In the genomic region with DNA sequence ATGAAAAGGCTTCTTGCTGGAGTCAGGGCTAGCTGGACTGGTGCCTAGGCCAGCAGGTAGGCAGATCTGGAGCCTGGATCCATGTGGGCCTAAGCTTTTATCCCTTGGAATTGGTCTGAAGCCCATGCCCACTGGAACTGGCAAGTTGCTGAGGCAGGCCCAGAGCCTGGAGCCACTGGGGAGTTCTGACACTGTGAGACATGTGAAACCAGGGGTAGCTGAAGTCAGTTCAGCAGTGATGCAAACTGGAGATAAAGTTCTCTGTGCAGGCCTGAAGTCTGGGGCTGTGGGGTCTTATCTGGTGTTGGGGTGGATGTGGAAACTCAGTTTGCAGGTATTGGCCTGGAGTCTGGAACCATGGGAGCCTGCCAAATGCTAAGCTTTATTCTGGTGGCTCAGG, we compare ENCODE assay signal across 30 cellular contexts. TPM values are rescaled to one million over a fixed set of nuclear protein-coding genes. Genes with fewer than 3 reads are reported as not detected.
"Had no signal": no experiment of that assay in that cellular context is flagged by ENCODE, and none has a peak within 500 bp of the region (broad histone marks: within the 10 kb centered on the region; RNA-seq: fewer than 3 reads in every experiment).

No MANE protein-coding gene starts in this region.

- DNase-seq: activated CD4-positive, alpha-beta memory T cell treated with anti-CD3 and anti-CD28 coated beads for 36 hours; activated CD4-positive, alpha-beta T cell treated with anti-CD3 and anti-CD28 coated beads for 36 hours; activated CD4-positive, alpha-beta T cell treated with anti-CD3 and anti-CD28 coated beads, Interleukin-2, amount 10 ng/mL, durations not matched to agents 24 days and 14 days; activated CD4-positive, CD25-positive, alpha-beta regulatory T cell; activated CD4-positive, CD25-positive, alpha-beta regulatory T cell treated with anti-CD3 and anti-CD28 coated beads, Interleukin-2, amount 50 U/mL, for 72 hours; activated CD8-positive, alpha-beta memory T cell treated with anti-CD3 and anti-CD28 coated beads, Interleukin-2, amount 10 ng/mL, durations not matched to agents 7 days and 5 days; activated CD8-positive, alpha-beta memory T cell treated with anti-CD3 and anti-CD28 coated beads, Interleukin-2, amount 50 U/mL, for 4 hours; activated CD8-positive, alpha-beta T cell treated with anti-CD3 and anti-CD28 coated beads, Interleukin-2, amount 10 ng/mL, durations not matched to agents 7 days and 5 days; activated effector memory CD4-positive, alpha-beta T cell treated with anti-CD3 and anti-CD28 coated beads, Interleukin-2, amount 50 U/mL, for 16 hours; activated naive CD4-positive, alpha-beta T cell treated with anti-CD3 and anti-CD28 coated beads for 36 hours; activated naive CD8-positive, alpha-beta T cell treated with anti-CD3 and anti-CD28 coated beads, Interleukin-2, amount 10 ng/mL, durations not matched to agents 7 days and 5 days; activated T-cell treated with anti-CD3 and anti-CD28 coated beads, Interleukin-2, amount 50 U/mL, for 1 hour; activated T-cell treated with anti-CD3 and anti-CD28 coated beads, Interleukin-2, amount 50 U/mL, for 48 hours; body of pancreas; caudate nucleus; cortex of kidney; dermis blood vessel endothelial cell; effector CD4-positive, alpha-beta T cell; effector memory CD8-positive, alpha-beta T cell; esophagus squamous epithelium; foreskin melanocyte; head of caudate nucleus; T-helper 2 cell had no signal

- H3K9me3 ChIP-seq: body of pancreas, esophagus squamous epithelium had no signal

- H3K27ac Mint-ChIP-seq: activated CD4-positive, alpha-beta memory T cell treated with anti-CD3 and anti-CD28 coated beads for 36 hours; activated CD4-positive, alpha-beta T cell treated with anti-CD3 and anti-CD28 coated beads for 36 hours; activated CD4-positive, alpha-beta T cell treated with anti-CD3 and anti-CD28 coated beads, Interleukin-2, amount 10 ng/mL, durations not matched to agents 24 days and 14 days; activated CD8-positive, alpha-beta memory T cell treated with anti-CD3 and anti-CD28 coated beads, Interleukin-2, amount 10 ng/mL, durations not matched to agents 7 days and 5 days; activated CD8-positive, alpha-beta T cell treated with anti-CD3 and anti-CD28 coated beads, Interleukin-2, amount 10 ng/mL, durations not matched to agents 7 days and 5 days; activated naive CD4-positive, alpha-beta T cell treated with anti-CD3 and anti-CD28 coated beads for 36 hours; activated naive CD4-positive, alpha-beta T cell treated with anti-CD3 and anti-CD28 coated beads, Interleukin-2, amount 50 U/mL, for 24 hours; activated naive CD8-positive, alpha-beta T cell treated with anti-CD3 and anti-CD28 coated beads, Interleukin-2, amount 10 ng/mL, durations not matched to agents 7 days and 5 days; activated T-helper 1 cell treated with anti-CD3 and anti-CD28 coated beads, Interleukin-12 subunit alpha, Interleukin-12 subunit beta, Interleukin-2, Interleukin-4 antibody, amounts not matched to agents 30 ng/mL and 10 ng/mL and 1 ng/mL, durations not matched to agents 14 hours and 24 hours and 36 hours; activated T-helper 2 cell treated with anti-CD3 and anti-CD28 coated beads, Interferon-gamma antibody, Interleukin-2, Interleukin-4, amounts not matched to agents 10 μg/mL and 5 μg/mL and 100 μg/mL, durations not matched to agents 14 hours and 24 hours and 36 hours; effector memory CD8-positive, alpha-beta T cell had no signal

- FAIRE-seq: colon had no signal

- H3K4me1 ChIP-seq: body of pancreas, esophagus squamous epithelium had no signal

- H3K9me3 Mint-ChIP-seq: activated CD4-positive, alpha-beta memory T cell treated with anti-CD3 and anti-CD28 coated beads for 36 hours; activated CD4-positive, alpha-beta T cell treated with anti-CD3 and anti-CD28 coated beads, Interleukin-2, amount 10 ng/mL, durations not matched to agents 24 days and 14 days; activated naive CD4-positive, alpha-beta T cell treated with anti-CD3 and anti-CD28 coated beads for 36 hours; activated naive CD8-positive, alpha-beta T cell treated with anti-CD3 and anti-CD28 coated beads, Interleukin-2, amount 10 ng/mL, durations not matched to agents 7 days and 5 days; activated T-helper 1 cell treated with anti-CD3 and anti-CD28 coated beads, Interleukin-12 subunit alpha, Interleukin-12 subunit beta, Interleukin-2, Interleukin-4 antibody, amounts not matched to agents 30 ng/mL and 10 ng/mL and 1 ng/mL, durations not matched to agents 14 hours and 24 hours and 36 hours; activated T-helper 2 cell treated with anti-CD3 and anti-CD28 coated beads, Interferon-gamma antibody, Interleukin-2, Interleukin-4, amounts not matched to agents 10 μg/mL and 5 μg/mL and 100 μg/mL, durations not matched to agents 14 hours and 24 hours and 36 hours had no signal

- H3K36me3 Mint-ChIP-seq: activated CD4-positive, alpha-beta memory T cell treated with anti-CD3 and anti-CD28 coated beads for 36 hours; activated CD8-positive, alpha-beta memory T cell treated with anti-CD3 and anti-CD28 coated beads, Interleukin-2, amount 10 ng/mL, durations not matched to agents 7 days and 5 days; activated naive CD4-positive, alpha-beta T cell treated with anti-CD3 and anti-CD28 coated beads, Interleukin-2, amount 50 U/mL, for 24 hours; activated naive CD8-positive, alpha-beta T cell treated with anti-CD3 and anti-CD28 coated beads, Interleukin-2, amount 10 ng/mL, durations not matched to agents 7 days and 5 days had no signal

- H3K27me3 ChIP-seq: body of pancreas, esophagus squamous epithelium had no signal

- H3K27me3 Mint-ChIP-seq: activated CD4-positive, alpha-beta memory T cell treated with anti-CD3 and anti-CD28 coated beads for 36 hours; activated CD4-positive, alpha-beta T cell treated with anti-CD3 and anti-CD28 coated beads for 36 hours; activated CD4-positive, alpha-beta T cell treated with anti-CD3 and anti-CD28 coated beads, Interleukin-2, amount 10 ng/mL, durations not matched to agents 24 days and 14 days; activated naive CD4-positive, alpha-beta T cell treated with anti-CD3 and anti-CD28 coated beads, Interleukin-2, amount 50 U/mL, for 24 hours; activated naive CD8-positive, alpha-beta T cell treated with anti-CD3 and anti-CD28 coated beads, Interleukin-2, amount 10 ng/mL, durations not matched to agents 7 days and 5 days; effector memory CD8-positive, alpha-beta T cell had no signal

- H3K4me1 Mint-ChIP-seq: activated CD4-positive, alpha-beta T cell treated with anti-CD3 and anti-CD28 coated beads for 36 hours; activated CD4-positive, alpha-beta T cell treated with anti-CD3 and anti-CD28 coated beads, Interleukin-2, amount 10 ng/mL, durations not matched to agents 24 days and 14 days; activated CD8-positive, alpha-beta memory T cell treated with anti-CD3 and anti-CD28 coated beads, Interleukin-2, amount 10 ng/mL, durations not matched to agents 7 days and 5 days; activated naive CD4-positive, alpha-beta T cell treated with anti-CD3 and anti-CD28 coated beads, Interleukin-2, amount 50 U/mL, for 24 hours; activated naive CD8-positive, alpha-beta T cell treated with anti-CD3 and anti-CD28 coated beads, Interleukin-2, amount 10 ng/mL, durations not matched to agents 7 days and 5 days had no signal

- H3K36me3 ChIP-seq: esophagus squamous epithelium had no signal

- H3K4me3 Mint-ChIP-seq: activated CD4-positive, alpha-beta memory T cell treated with anti-CD3 and anti-CD28 coated beads for 36 hours; activated CD4-positive, alpha-beta T cell treated with anti-CD3 and anti-CD28 coated beads for 36 hours; activated CD4-positive, alpha-beta T cell treated with anti-CD3 and anti-CD28 coated beads, Interleukin-2, amount 10 ng/mL, durations not matched to agents 24 days and 14 days; activated CD8-positive, alpha-beta memory T cell treated with anti-CD3 and anti-CD28 coated beads, Interleukin-2, amount 10 ng/mL, durations not matched to agents 7 days and 5 days; activated CD8-positive, alpha-beta T cell treated with anti-CD3 and anti-CD28 coated beads, Interleukin-2, amount 10 ng/mL, durations not matched to agents 7 days and 5 days; activated naive CD4-positive, alpha-beta T cell treated with anti-CD3 and anti-CD28 coated beads for 36 hours; activated naive CD4-positive, alpha-beta T cell treated with anti-CD3 and anti-CD28 coated beads, Interleukin-2, amount 50 U/mL, for 24 hours; activated naive CD8-positive, alpha-beta T cell treated with anti-CD3 and anti-CD28 coated beads, Interleukin-2, amount 10 ng/mL, durations not matched to agents 7 days and 5 days; activated T-helper 1 cell treated with anti-CD3 and anti-CD28 coated beads, Interleukin-12 subunit alpha, Interleukin-12 subunit beta, Interleukin-2, Interleukin-4 antibody, amounts not matched to agents 30 ng/mL and 10 ng/mL and 1 ng/mL, durations not matched to agents 14 hours and 24 hours and 36 hours; effector memory CD8-positive, alpha-beta T cell had no signal

- H3K4me3 ChIP-seq: body of pancreas, esophagus squamous epithelium had no signal

- H3K27ac ChIP-seq: body of pancreas, epithelial cell of prostate, esophagus squamous epithelium had no signal

- ATAC-seq: activated CD4-positive, alpha-beta T cell treated with anti-CD3 and anti-CD28 coated beads for 36 hours; activated CD8-positive, alpha-beta memory T cell treated with anti-CD3 and anti-CD28 coated beads, Interleukin-2, amount 10 ng/mL, durations not matched to agents 7 days and 5 days; activated CD8-positive, alpha-beta T cell treated with anti-CD3 and anti-CD28 coated beads, Interleukin-2, amount 10 ng/mL, durations not matched to agents 7 days and 5 days; body of pancreas; effector memory CD8-positive, alpha-beta T cell had no signal

RNA-seq across cellular contexts. Expression of a gene that starts 9.7 kb away (rescaled TPM):
- total RNA-seq: activated CD4-positive, alpha-beta memory T cell treated with anti-CD3 and anti-CD28 coated beads for 36 hours; activated CD4-positive, alpha-beta T cell treated with anti-CD3 and anti-CD28 coated beads for 36 hours; activated CD4-positive, alpha-beta T cell treated with anti-CD3 and anti-CD28 coated beads, Interleukin-2, amount 10 ng/mL, durations not matched to agents 24 days and 14 days; activated CD8-positive, alpha-beta memory T cell treated with anti-CD3 and anti-CD28 coated beads for 36 hours; activated CD8-positive, alpha-beta memory T cell treated with anti-CD3 and anti-CD28 coated beads, Interleukin-2, amount 10 ng/mL, durations not matched to agents 7 days and 5 days; activated CD8-positive, alpha-beta T cell treated with anti-CD3 and anti-CD28 coated beads, Interleukin-2, amount 10 ng/mL, durations not matched to agents 7 days and 5 days; activated naive CD4-positive, alpha-beta T cell treated with anti-CD3 and anti-CD28 coated beads for 36 hours; activated naive CD8-positive, alpha-beta T cell treated with anti-CD3 and anti-CD28 coated beads, Interleukin-2, amount 10 ng/mL, durations not matched to agents 7 days and 5 days; activated T-helper 1 cell treated with anti-CD3 and anti-CD28 coated beads, Interleukin-12 subunit alpha, Interleukin-12 subunit beta, Interleukin-2, Interleukin-4 antibody, amounts not matched to agents 30 ng/mL and 10 ng/mL and 1 ng/mL, durations not matched to agents 14 hours and 24 hours and 36 hours; activated T-helper 2 cell treated with anti-CD3 and anti-CD28 coated beads, Interferon-gamma antibody, Interleukin-2, Interleukin-4, amounts not matched to agents 10 μg/mL and 5 μg/mL and 100 μg/mL, durations not matched to agents 14 hours and 24 hours and 36 hours; T-helper 1 cell treated with Interleukin-12 subunit alpha and Interleukin-12 subunit beta and Interleukin-4 antibody, amounts not matched to agents 30 ng/mL and 1 ng/mL, for 36 hours had no signal
